Comparison of ENCODE assay signal across 14 cellular contexts in genomic region chr3:170077406-170077805, GRCh38.
"Had no signal": no experiment of that assay in that cellular context is flagged by ENCODE, and none has a peak within 500 bp of the region (broad histone marks: within the 10 kb centered on the region; RNA-seq: fewer than 3 reads in every experiment).

No MANE protein-coding gene starts in this region.

- H3K27me3 Mint-ChIP-seq: activated CD8-positive, alpha-beta memory T cell treated with anti-CD3 and anti-CD28 coated beads, Interleukin-2, amount 10 ng/mL, durations not matched to agents 7 days and 5 days; activated naive CD8-positive, alpha-beta T cell treated with anti-CD3 and anti-CD28 coated beads for 36 hours; type B pancreatic cell had no signal

- DNase-seq: activated CD4-positive, alpha-beta T cell treated with anti-CD3 and anti-CD28 coated beads, Interleukin-2, amount 50 U/mL, for 48 hours; activated CD8-positive, alpha-beta memory T cell treated with anti-CD3 and anti-CD28 coated beads, Interleukin-2, amount 10 ng/mL, durations not matched to agents 7 days and 5 days; activated effector memory CD4-positive, alpha-beta T cell treated with anti-CD3 and anti-CD28 coated beads, Interleukin-2, amount 50 U/mL, for 16 hours; activated naive CD8-positive, alpha-beta T cell treated with anti-CD3 and anti-CD28 coated beads for 36 hours; activated T-cell treated with anti-CD3 and anti-CD28 coated beads, Interleukin-2, amount 50 U/mL, for 4 hours; esophagus squamous epithelium; right cardiac atrium; spleen; stimulated activated CD4-positive, alpha-beta T cell treated with anti-CD3 and anti-CD28 coated beads, Interleukin-2, amount 100 ng/mL, for 24 hours; stimulated activated naive CD4-positive, alpha-beta T cell treated with Interleukin-2 at 50 U/mL for 16 hours had no signal

- H3K36me3 ChIP-seq: breast epithelium had no signal

- H3K4me1 ChIP-seq: breast epithelium, esophagus squamous epithelium had no signal

- H3K9me3 Mint-ChIP-seq: activated naive CD8-positive, alpha-beta T cell treated with anti-CD3 and anti-CD28 coated beads for 36 hours; activated T-cell treated with anti-CD3 and anti-CD28 coated beads, Interleukin-2, amount 50 U/mL, for 4 hours had no signal

- H3K27ac ChIP-seq: breast epithelium, esophagus squamous epithelium, spleen had no signal

- H3K4me1 Mint-ChIP-seq: activated CD8-positive, alpha-beta memory T cell treated with anti-CD3 and anti-CD28 coated beads, Interleukin-2, amount 10 ng/mL, durations not matched to agents 7 days and 5 days had no signal

- H3K4me3 ChIP-seq: breast epithelium, esophagus squamous epithelium, spleen had no signal

- ATAC-seq: activated CD8-positive, alpha-beta memory T cell treated with anti-CD3 and anti-CD28 coated beads, Interleukin-2, amount 10 ng/mL, durations not matched to agents 7 days and 5 days; left lobe of liver; right cardiac atrium had no signal

- H3K27me3 ChIP-seq: breast epithelium, esophagus squamous epithelium, spleen had no signal

- H3K27ac Mint-ChIP-seq: activated CD8-positive, alpha-beta memory T cell treated with anti-CD3 and anti-CD28 coated beads, Interleukin-2, amount 10 ng/mL, durations not matched to agents 7 days and 5 days; activated naive CD8-positive, alpha-beta T cell treated with anti-CD3 and anti-CD28 coated beads for 36 hours; T-helper 2 cell treated with Interferon-gamma antibody and Interleukin-4, amounts not matched to agents 5 μg/mL and 100 μg/mL, for 36 hours; type B pancreatic cell had no signal

- H3K9me3 ChIP-seq: breast epithelium, esophagus squamous epithelium had no signal

- H3K4me3 Mint-ChIP-seq: activated CD8-positive, alpha-beta memory T cell treated with anti-CD3 and anti-CD28 coated beads, Interleukin-2, amount 10 ng/mL, durations not matched to agents 7 days and 5 days; activated naive CD8-positive, alpha-beta T cell treated with anti-CD3 and anti-CD28 coated beads for 36 hours; activated T-cell treated with anti-CD3 and anti-CD28 coated beads, Interleukin-2, amount 50 U/mL, for 4 hours; T-helper 2 cell treated with Interferon-gamma antibody and Interleukin-4, amounts not matched to agents 5 μg/mL and 100 μg/mL, for 36 hours; type B pancreatic cell had no signal
